In the genomic region with DNA sequence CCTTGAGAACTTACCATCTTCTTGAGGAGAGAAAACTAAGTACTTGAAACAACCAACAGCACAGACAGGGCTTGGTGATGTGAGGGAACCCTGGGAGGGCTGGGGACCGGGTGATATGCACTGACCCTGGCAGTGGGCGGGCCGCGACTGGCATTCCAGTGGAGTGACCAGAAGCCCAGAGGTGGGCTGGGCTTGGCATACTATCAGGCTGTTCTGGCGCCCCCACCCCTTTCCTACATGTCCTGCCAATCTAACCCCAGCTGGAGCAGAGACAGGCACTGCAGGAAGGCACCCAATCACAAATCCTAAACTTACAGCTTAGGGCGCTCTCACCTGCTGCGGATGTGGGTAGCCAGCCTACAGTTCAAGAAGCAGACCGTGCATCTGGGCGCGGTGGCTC, we compare ENCODE assay signal across 16 cellular contexts. TPM values are rescaled to one million over a fixed set of nuclear protein-coding genes. Genes with fewer than 3 reads are reported as not detected.
A peak's percentile ranks its signal among the peaks of the same experiment; 100 is the strongest.
DNase-seq lines count a peak whose midpoint lies in the region; ATAC-seq, FAIRE-seq and TF ChIP-seq lines count a peak whose summit lies in the region.
"Had no signal": no experiment of that assay in that cellular context is flagged by ENCODE, and none has a peak within 500 bp of the region (broad histone marks: within the 10 kb centered on the region; RNA-seq: fewer than 3 reads in every experiment).

No MANE protein-coding gene starts in this region.

- H3K27me3 Mint-ChIP-seq in activated CD4-positive, alpha-beta T cell treated with anti-CD3 and anti-CD28 coated beads, Interleukin-2, amount 10 ng/mL, durations not matched to agents 24 days and 14 days: no peaks in the 10 kb centered on the region

- H3K9me3 Mint-ChIP-seq in activated CD4-positive, alpha-beta T cell treated with anti-CD3 and anti-CD28 coated beads, Interleukin-2, amount 10 ng/mL, durations not matched to agents 24 days and 14 days: no peaks in the 10 kb centered on the region
- H3K9me3 Mint-ChIP-seq: activated naive CD4-positive, alpha-beta T cell treated with anti-CD3 and anti-CD28 coated beads, Interleukin-2, amount 50 U/mL, for 72 hours; natural killer cell had no signal

- peak; percentile 34 for DNase-seq in AG08396 (ENCODE audit: low spot score)
- DNase-seq in RCC 7860 (ENCODE audit: low spot score): peak; percentile 5
- peak; percentile 49 for DNase-seq in fibroblast of peridontal ligament (ENCODE audit: extremely low read depth)
- no peak for DNase-seq in prostate gland (ENCODE audit: low spot score)
- DNase-seq in activated CD4-positive, alpha-beta T cell treated with anti-CD3 and anti-CD28 coated beads, Interleukin-2, amount 10 ng/mL, durations not matched to agents 24 days and 14 days: no peak
- DNase-seq in SHP77 (lab: John Stamatoyannopoulos, UW): no peak
- DNase-seq in H4 (ENCODE audit: low spot score): no peak
- DNase-seq: natural killer cell, NCI-H2029, NCI-H82 had no signal

- TF ChIP-seq CTCF in prostate gland (IDR thresholded peaks at IDR 0.05): no peak

- no peak overlapping the region for H3K27ac Mint-ChIP-seq in activated CD4-positive, alpha-beta T cell treated with anti-CD3 and anti-CD28 coated beads, Interleukin-2, amount 10 ng/mL, durations not matched to agents 24 days and 14 days
- H3K27ac Mint-ChIP-seq: activated naive CD4-positive, alpha-beta T cell treated with anti-CD3 and anti-CD28 coated beads, Interleukin-2, amount 50 U/mL, for 72 hours; natural killer cell had no signal

- H3K36me3 Mint-ChIP-seq in activated CD4-positive, alpha-beta T cell treated with anti-CD3 and anti-CD28 coated beads, Interleukin-2, amount 10 ng/mL, durations not matched to agents 24 days and 14 days (ENCODE audit: low read depth): peaks cover 25% of the 10 kb centered on the region
- H3K36me3 Mint-ChIP-seq: activated naive CD4-positive, alpha-beta T cell treated with anti-CD3 and anti-CD28 coated beads, Interleukin-2, amount 50 U/mL, for 72 hours; natural killer cell had no signal

- H3K36me3 ChIP-seq in prostate gland: peaks cover 0 to 16% of the 10 kb centered on the region in 2 donors

- H3K4me3 Mint-ChIP-seq in activated CD4-positive, alpha-beta T cell treated with anti-CD3 and anti-CD28 coated beads, Interleukin-2, amount 10 ng/mL, durations not matched to agents 24 days and 14 days: no peak overlapping the region
- H3K4me3 Mint-ChIP-seq: natural killer cell had no signal

- H3K4me3 ChIP-seq in prostate gland: no peak overlapping the region
- H3K4me3 ChIP-seq: smooth muscle cell had no signal

- peaks cover 33% of the 10 kb centered on the region for H3K4me1 ChIP-seq in prostate gland (replicated peaks)

- FAIRE-seq in RCC 7860 (lab: Jason Lieb, UNC): no peak
- FAIRE-seq: colon, islet of Langerhans had no signal

- no peaks in the 10 kb centered on the region for H3K9me3 ChIP-seq in prostate gland

- no peak for TF ChIP-seq POLR2A in prostate gland (IDR thresholded peaks at IDR 0.05)

- peaks cover 3% of the 10 kb centered on the region for H3K4me1 Mint-ChIP-seq in activated CD4-positive, alpha-beta T cell treated with anti-CD3 and anti-CD28 coated beads, Interleukin-2, amount 10 ng/mL, durations not matched to agents 24 days and 14 days

- WGBS in prostate gland: 89% methylated on average over 10 of the region's 10 CpGs

- H3K27me3 ChIP-seq in prostate gland (replicated peaks; ENCODE audit: insufficient read depth): no peaks in the 10 kb centered on the region

- peak overlapping the region; percentile 86 to 94 for H3K27ac ChIP-seq in prostate gland
- H3K27ac ChIP-seq: KMS-11 had no signal

- no peak for ATAC-seq in esophagus mucosa
- ATAC-seq: activated naive CD4-positive, alpha-beta T cell treated with anti-CD3 and anti-CD28 coated beads, Interleukin-2, amount 50 U/mL, for 72 hours; natural killer cell had no signal

- intact Hi-C loops in prostate gland (cut with DNase I): no loop called here
- intact Hi-C loops in activated CD4-positive, alpha-beta T cell treated with anti-CD3 and anti-CD28 coated beads, Interleukin-2, amount 10 ng/mL, durations not matched to agents 24 days and 14 days (cut with micrococcal nuclease): no loop called here

RNA-seq across cellular contexts. Expression of a gene that starts 54.0 kb away (rescaled TPM):
- total RNA-seq in prostate gland: 10 to 100 TPM; 37.8 to 92.7 TPM
- total RNA-seq in activated CD4-positive, alpha-beta T cell treated with anti-CD3 and anti-CD28 coated beads, Interleukin-2, amount 10 ng/mL, durations not matched to agents 24 days and 14 days: 27.7 and 28.9 TPM in 2 replicates
- 21.7 TPM for total RNA-seq in esophagus mucosa
- 11.5 and 14.3 TPM in 2 replicates for total RNA-seq in H4 (2014; rRNA removed; shearing (Covaris generic))

RNA-seq across cellular contexts. Expression of a gene that starts 56.9 kb away (rescaled TPM):
- total RNA-seq in prostate gland: 100 to 1,000 TPM; 114 to 115 TPM
- 33.3 and 34.8 TPM in 2 replicates for total RNA-seq in activated CD4-positive, alpha-beta T cell treated with anti-CD3 and anti-CD28 coated beads, Interleukin-2, amount 10 ng/mL, durations not matched to agents 24 days and 14 days
- 68.3 TPM for total RNA-seq in esophagus mucosa
- 18.3 and 21.9 TPM in 2 replicates for total RNA-seq in H4 (2014; rRNA removed; shearing (Covaris generic))

Comparison
In these comparisons a context has a peak if more than half of its experiments do, and no peak if none do; other contexts are left out.
1. DNase-seq: peak in AG08396 (single experiment), RCC 7860 (single experiment) and fibroblast of peridontal ligament (single experiment); none in prostate gland (single experiment), activated CD4-positive, alpha-beta T cell treated with anti-CD3 and anti-CD28 coated beads, Interleukin-2, amount 10 ng/mL, durations not matched to agents 24 days and 14 days (single experiment), SHP77 (0 of 2) and H4 (single experiment).